18 cellular contexts compared by ENCODE assay signal in genomic region chr6:11802886-11803595, GRCh38. TPM values are rescaled to one million over a fixed set of nuclear protein-coding genes. Genes with fewer than 3 reads are reported as not detected.
DNase-seq lines count a peak whose midpoint lies in the region; ATAC-seq and TF ChIP-seq lines count a peak whose summit lies in the region.
"Had no signal": no experiment of that assay in that cellular context is flagged by ENCODE, and none has a peak within 500 bp of the region (broad histone marks: within the 10 kb centered on the region; RNA-seq: fewer than 3 reads in every experiment).

No MANE protein-coding gene starts in this region.

- intact Hi-C loops in left colon (cut with DNase I, micrococcal nuclease), result no loop called here

- no peaks in the 10 kb centered on the region for H3K9me3 ChIP-seq in HEK293 (ENCODE audit: control insufficient read depth, insufficient read depth, low read depth, low read length)
- H3K9me3 ChIP-seq: BE2C, SK-N-SH had no signal

- no peaks in the 10 kb centered on the region for H3K9me3 Mint-ChIP-seq in progenitor cell of endocrine pancreas (ENCODE audit: low read depth)
- no peaks in the 10 kb centered on the region for H3K9me3 Mint-ChIP-seq in nephron progenitor cell
- H3K9me3 Mint-ChIP-seq: CD4-positive, CD25-positive, alpha-beta regulatory T cell had no signal

- H3K36me3 Mint-ChIP-seq in progenitor cell of endocrine pancreas (ENCODE audit: insufficient read depth) (no peaks in the 10 kb centered on the region), nephron progenitor cell (ENCODE audit: low read depth) (no peaks in the 10 kb centered on the region)
- H3K36me3 Mint-ChIP-seq: CD4-positive, CD25-positive, alpha-beta regulatory T cell had no signal

- peak overlapping the region; percentile 77 for H3K27ac Mint-ChIP-seq in progenitor cell of endocrine pancreas
- no peak overlapping the region for H3K27ac Mint-ChIP-seq in nephron progenitor cell
- H3K27ac Mint-ChIP-seq: CD4-positive, CD25-positive, alpha-beta regulatory T cell had no signal

- ATAC-seq in left colon, result peak; percentile 90
- ATAC-seq in HG02970 (IDR thresholded peaks at IDR 0.05; ENCODE audit: low FRiP score, unreplicated experiment), result no peak
- ATAC-seq in GM19467 (IDR thresholded peaks at IDR 0.05; ENCODE audit: unreplicated experiment), result no peak
- ATAC-seq in HG03460 (IDR thresholded peaks at IDR 0.05; ENCODE audit: unreplicated experiment), result no peak

- H3K27me3 Mint-ChIP-seq in progenitor cell of endocrine pancreas (peaks cover 3% of the 10 kb centered on the region), nephron progenitor cell (ENCODE audit: low read depth, poor library complexity) (no peaks in the 10 kb centered on the region)

- no peak overlapping the region for H3K4me3 ChIP-seq in HEK293 (ENCODE audit: low read depth, low read length)

- POLR2A ChIA-PET in HEK293 (lab: Yijun Ruan, JAX), result no interaction called here

- H3K4me3 Mint-ChIP-seq in progenitor cell of endocrine pancreas (ENCODE audit: low read depth) (no peak overlapping the region), nephron progenitor cell (no peak overlapping the region)
- H3K4me3 Mint-ChIP-seq: CD4-positive, CD25-positive, alpha-beta regulatory T cell had no signal

- H3K4me1 Mint-ChIP-seq in progenitor cell of endocrine pancreas (ENCODE audit: low read depth), result peaks cover 9% of the 10 kb centered on the region
- H3K4me1 Mint-ChIP-seq in nephron progenitor cell, result peaks cover 46% of the 10 kb centered on the region

- TF ChIP-seq CTCF in HEK293 (tag by site-specific recombination; IDR thresholded peaks at IDR 0.05), result no peak
- TF ChIP-seq CTCF in progenitor cell of endocrine pancreas (IDR thresholded peaks at IDR 0.05; ENCODE audit: unreplicated experiment), result no peak
- no peak for TF ChIP-seq CTCF in nephron progenitor cell (IDR thresholded peaks at IDR 0.05)

- no peak overlapping the region for H3K27ac ChIP-seq in HEK293 (ENCODE audit: extremely low read depth, low read depth, low read length)

- no peaks in the 10 kb centered on the region for H3K36me3 ChIP-seq in HEK293 (ENCODE audit: control insufficient read depth in 2 of 2, insufficient read depth in 1 of 2, low read length in 2 of 2)
- H3K36me3 ChIP-seq: BE2C had no signal

- CTCF ChIA-PET in HEK293 (lab: Yijun Ruan, JAX), result no interaction called here

- no peaks in the 10 kb centered on the region for H3K4me1 ChIP-seq in HEK293 (ENCODE audit: control insufficient read depth, insufficient read depth, low read length)
- H3K4me1 ChIP-seq: BE2C had no signal

- DNase-seq in SW480 (ENCODE audit: low spot score) (peak; percentile 8), left colon (peak; percentile 50 to 64), progenitor cell of endocrine pancreas (ENCODE audit: low spot score, unreplicated experiment) (no peak), nephron progenitor cell (no peak)
- DNase-seq: BE2C; CD4-positive, CD25-positive, alpha-beta regulatory T cell; NCI-H1417; NCI-H187 treated with DMSO at 0.1 percent for 48 hours; NCI-H2227 treated with DMSO at 0.1 percent for 48 hours; NCI-H524; NCI-H82; RPMI8226; SHP77 treated with DMSO at 0.1 percent for 48 hours; SK-N-SH had no signal

TF ChIP-seq in HEK293, 187 proteins besides CTCF, POLR2A, EP300 and RAD21:
- TF ChIP-seq HOXD13 (CRISPR knock-in tag; IDR thresholded peaks at IDR 0.05; ENCODE audit: borderline replicate concordance) (no peak), ZFHX2 (tag by site-specific recombination; conservative IDR thresholded peaks at IDR 0.05) (peak; percentile 96), EGR2 (tag by site-specific recombination; IDR thresholded peaks at IDR 0.05; ENCODE audit: low read depth) (peak; percentile 95)

RNA-seq across cellular contexts. Expression of gene ADTRP, which starts 24.4 kb away (rescaled TPM):
- total RNA-seq in left colon, result 100 to 1,000 TPM; 106 to 124 TPM
- total RNA-seq in progenitor cell of endocrine pancreas, result not detected in 2 replicates

Comparison
In these comparisons a context has a peak if more than half of its experiments do, and no peak if none do; other contexts are left out.
1. DNase-seq: peak in SW480 (single experiment) and left colon (2 of 2); none in progenitor cell of endocrine pancreas (single experiment) and nephron progenitor cell (single experiment).
2. RNA of gene ADTRP, which starts 24.4 kb away (total RNA-seq): 106 to 124 TPM in left colon; not detected in progenitor cell of endocrine pancreas; every median in the first group is over 10 times any median in the second.